Comparison of ENCODE assay signal across 8 cellular contexts in genomic region chr5:145887976-145888574, GRCh38. TPM values are rescaled to one million over a fixed set of nuclear protein-coding genes. Genes with fewer than 3 reads are reported as not detected.
DNase-seq lines count a peak whose midpoint lies in the region; TF ChIP-seq lines count a peak whose summit lies in the region.

No MANE protein-coding gene starts in this region.

- H3K36me3 ChIP-seq in kidney epithelial cell (ENCODE audit: control insufficient read depth, insufficient read depth, low read length), result no peaks in the 10 kb centered on the region

- no peak overlapping the region for H3K4me3 ChIP-seq in kidney epithelial cell (ENCODE audit: low read depth, low read length)

- TF ChIP-seq CTCF in kidney epithelial cell (IDR thresholded peaks at IDR 0.05; ENCODE audit: insufficient read depth, low read length, poor library complexity, severe bottlenecking), result peak; percentile 91

- no peaks in the 10 kb centered on the region for H3K27me3 ChIP-seq in kidney epithelial cell (ENCODE audit: control insufficient read depth, insufficient read depth, low read length)

- DNase-seq in NCI-H2029 (lab: John Stamatoyannopoulos, UW) (peak; percentile 12), NCI-H2029 treated with DMSO at 0.1 percent for 48 hours (lab: John Stamatoyannopoulos, UW) (no peak), M059J (ENCODE audit: low read depth) (peak; percentile 63), astrocyte of the hippocampus (ENCODE audit: low read depth, low spot score) (peak; percentile 72), kidney epithelial cell (ENCODE audit: low read depth) (peak; percentile 14), NCI-H1048 (lab: John Stamatoyannopoulos, UW) (no peak), KG1 (lab: John Stamatoyannopoulos, UW) (no peak), GF-D8 (lab: John Stamatoyannopoulos, UW) (no peak)

RNA-seq across cellular contexts. Expression of gene GRXCR2, which starts 15.3 kb away (rescaled TPM):
- total RNA-seq in M059J (2014; rRNA removed; shearing (Covaris generic)), result not detected in 2 replicates
- total RNA-seq in kidney epithelial cell, result not detected in 2 replicates

RNA-seq across cellular contexts. Expression of gene SH3RF2, which starts 48.3 kb away (rescaled TPM):
- 7.6 and 11.9 TPM in 2 replicates for total RNA-seq in M059J (2014; rRNA removed; shearing (Covaris generic))
- total RNA-seq in kidney epithelial cell, result 10.3 and 21.7 TPM in 2 replicates

RNA-seq across cellular contexts. Expression of gene PRELID2, which starts 52.9 kb away (rescaled TPM):
- 15.0 and 15.5 TPM in 2 replicates for total RNA-seq in M059J (2014; rRNA removed; shearing (Covaris generic))
- 9.4 and 9.7 TPM in 2 replicates for total RNA-seq in kidney epithelial cell

Comparison
In these comparisons a context has a peak if more than half of its experiments do, and no peak if none do; other contexts are left out.
1. DNase-seq: peak in NCI-H2029 (single experiment), M059J (single experiment), astrocyte of the hippocampus (single experiment) and kidney epithelial cell (single experiment); none in NCI-H2029 treated with DMSO at 0.1 percent for 48 hours (single experiment), NCI-H1048 (single experiment), KG1 (single experiment) and GF-D8 (single experiment).